Comparison of ENCODE assay signal across 1 cellular context in genomic region chr10:102473445-102474331, GRCh38.
A peak's percentile ranks its signal among the peaks of the same experiment; 100 is the strongest.
TF ChIP-seq lines count a peak whose summit lies in the region.

No MANE protein-coding gene starts in this region.

TF ChIP-seq in K562, 482 proteins besides CTCF, POLR2A, EP300 and RAD21:
- TF ChIP-seq POLR2G (IDR thresholded peaks at IDR 0.05; ENCODE audit: low read depth, low read length), result peak; percentile 25; the same call in 1 of the 2 replicates
- no peak for TF ChIP-seq RB1 (IDR thresholded peaks at IDR 0.05; ENCODE audit: low read depth)
